In genomic region chr10:11831520-11831951, GRCh38 we compare ENCODE assay signal across 1 cellular context.
A peak's percentile ranks its signal among the peaks of the same experiment; 100 is the strongest.
TF ChIP-seq lines count a peak whose summit lies in the region.

No MANE protein-coding gene starts in this region.

TF ChIP-seq in HepG2, 621 proteins besides CTCF, POLR2A, EP300 and RAD21 (continued from another document and continues in another):
- no peak for TF ChIP-seq CERS6 (CRISPR knock-in tag; IDR thresholded peaks at IDR 0.05)
- peak in 1 of 2 experiments; percentile 45; a peak in 2 of 4 replicates for TF ChIP-seq NR2F1 (CRISPR knock-in tag; IDR thresholded peaks at IDR 0.05)
- TF ChIP-seq NR2F6 (IDR thresholded peaks at IDR 0.05) = peak; percentile 65
- peak; percentile 48; the same call in 1 of the 2 replicates for TF ChIP-seq NR2F6 (CRISPR knock-in tag; IDR thresholded peaks at IDR 0.05)
- TF ChIP-seq TFDP2 (CRISPR knock-in tag; IDR thresholded peaks at IDR 0.05) = peak; percentile 35; the same call in 1 of the 2 replicates
- TF ChIP-seq HOXA3 (CRISPR knock-in tag; IDR thresholded peaks at IDR 0.05) = peak; percentile 18; the same call in 1 of the 2 replicates
- peak; percentile 50; the same call in 1 of the 2 replicates for TF ChIP-seq NCOA2 (CRISPR knock-in tag; IDR thresholded peaks at IDR 0.05)
- peak; percentile 59 for TF ChIP-seq FOXA3 (CRISPR knock-in tag; IDR thresholded peaks at IDR 0.05)
- TF ChIP-seq ZNF616 (CRISPR knock-in tag; IDR thresholded peaks at IDR 0.05; ENCODE audit: low read depth) = no peak
- no peak for TF ChIP-seq ZMAT5 (CRISPR knock-in tag; IDR thresholded peaks at IDR 0.05; ENCODE audit: borderline replicate concordance, low read depth)
- no peak for TF ChIP-seq HMGXB4 (CRISPR knock-in tag; IDR thresholded peaks at IDR 0.05; ENCODE audit: borderline replicate concordance in 1 of 2, low read depth in 1 of 2)
- TF ChIP-seq MXD4 (CRISPR knock-in tag; IDR thresholded peaks at IDR 0.05) = 0 out of 2 replicates have a peak, but pooled peaks have one; percentile 20
- 0 out of 2 replicates have a peak, but pooled peaks have one; percentile 33 for TF ChIP-seq RERE (CRISPR knock-in tag; IDR thresholded peaks at IDR 0.05; ENCODE audit: low read depth)
- no peak for TF ChIP-seq SNAI1 (CRISPR knock-in tag; IDR thresholded peaks at IDR 0.05; ENCODE audit: borderline replicate concordance)
- TF ChIP-seq ELF1 (CRISPR knock-in tag; IDR thresholded peaks at IDR 0.05) = no peak
- TF ChIP-seq RXRB (CRISPR knock-in tag; IDR thresholded peaks at IDR 0.05; ENCODE audit: borderline replicate concordance) = peak; percentile 57; the same call in 1 of the 2 replicates
- TF ChIP-seq SKIL (CRISPR knock-in tag; IDR thresholded peaks at IDR 0.05; ENCODE audit: borderline replicate concordance) = no peak
- TF ChIP-seq HMGXB3 (CRISPR knock-in tag; IDR thresholded peaks at IDR 0.05; ENCODE audit: borderline replicate concordance) = no peak
- no peak for TF ChIP-seq NONO (IDR thresholded peaks at IDR 0.05)
- TF ChIP-seq NONO (CRISPR knock-in tag; conservative IDR thresholded peaks at IDR 0.05) = no peak
- no peak for TF ChIP-seq ZNF781 (CRISPR knock-in tag; IDR thresholded peaks at IDR 0.05; ENCODE audit: borderline replicate concordance, not compliant biosample characterization)
- TF ChIP-seq GABPB1 (CRISPR knock-in tag; IDR thresholded peaks at IDR 0.05) = no peak
- TF ChIP-seq TAF1 (CRISPR knock-in tag; IDR thresholded peaks at IDR 0.05) = no peak
- 0 out of 2 replicates have a peak, but pooled peaks have one; percentile 38 for TF ChIP-seq POLR2G (IDR thresholded peaks at IDR 0.05; ENCODE audit: low read depth, low read length)
- no peak for TF ChIP-seq MEIS1 (CRISPR knock-in tag; IDR thresholded peaks at IDR 0.05; ENCODE audit: borderline replicate concordance)
- no peak for TF ChIP-seq ZNF773 (CRISPR knock-in tag; IDR thresholded peaks at IDR 0.05; ENCODE audit: borderline replicate concordance)
- TF ChIP-seq POLR2AphosphoS5 (IDR thresholded peaks at IDR 0.05; ENCODE audit: low read depth, low read length) = no peak
- TF ChIP-seq SOX6 (IDR thresholded peaks at IDR 0.05) = no peak
- peak; percentile 76 for TF ChIP-seq SOX6 (CRISPR knock-in tag; IDR thresholded peaks at IDR 0.05)
- TF ChIP-seq GMEB2 (CRISPR knock-in tag; IDR thresholded peaks at IDR 0.05; ENCODE audit: low read depth) = no peak
- no peak for TF ChIP-seq ZKSCAN5 (CRISPR knock-in tag; IDR thresholded peaks at IDR 0.05)
- 0 out of 2 replicates have a peak, but pooled peaks have one; percentile 24 for TF ChIP-seq PATZ1 (CRISPR knock-in tag; IDR thresholded peaks at IDR 0.05)
- TF ChIP-seq ISL2 (CRISPR knock-in tag; IDR thresholded peaks at IDR 0.05) = no peak
- TF ChIP-seq BRCA1 (CRISPR knock-in tag; IDR thresholded peaks at IDR 0.05) = 0 out of 2 replicates have a peak, but pooled peaks have one; percentile 35
- TF ChIP-seq ZSCAN12 (CRISPR knock-in tag; IDR thresholded peaks at IDR 0.05) = no peak
- peak; percentile 38; the same call in 1 of the 2 replicates for TF ChIP-seq MED1 (CRISPR knock-in tag; IDR thresholded peaks at IDR 0.05)
- no peak for TF ChIP-seq ZNF441 (CRISPR knock-in tag; IDR thresholded peaks at IDR 0.05; ENCODE audit: borderline replicate concordance)
- TF ChIP-seq PRMT3 (CRISPR knock-in tag; IDR thresholded peaks at IDR 0.05; ENCODE audit: borderline replicate concordance, low read depth) = no peak
